28 cellular contexts compared by ENCODE assay signal in the genomic region with DNA sequence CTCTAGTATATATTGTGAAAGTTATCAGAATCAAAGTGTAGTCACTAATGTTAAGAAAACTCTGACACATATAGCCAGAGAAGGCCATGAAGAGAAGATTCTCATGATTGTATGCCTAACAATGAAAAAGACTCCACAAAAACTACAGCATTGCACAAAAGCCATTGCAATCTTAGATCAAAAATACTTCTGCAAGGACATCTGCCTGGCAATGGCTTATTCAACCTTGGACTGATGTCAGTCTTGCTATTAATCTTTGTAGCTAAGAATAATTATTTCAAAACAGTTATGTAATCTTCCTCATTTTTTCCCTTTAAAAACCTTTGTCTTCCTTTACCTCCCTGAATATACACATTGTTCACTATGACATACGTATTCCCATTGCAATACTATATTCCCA.
"Had no signal": no experiment of that assay in that cellular context is flagged by ENCODE, and none has a peak within 500 bp of the region (broad histone marks: within the 10 kb centered on the region; RNA-seq: fewer than 3 reads in every experiment).

No MANE protein-coding gene starts in this region.

- ATAC-seq: stimulated activated effector memory CD8-positive, alpha-beta T cell treated with anti-CD3 and anti-CD28 coated beads, Interleukin-12 subunit alpha, Interleukin-12 subunit beta, amount 100 ng/mL, for 72 hours; stimulated activated memory B cell treated with anti-CD40 and anti-IgM and Interleukin-4, amounts not matched to agents 10 μg/mL and 1 μg/mL and 100 μg/mL, for 72 hours; stimulated activated naive B cell treated with anti-CD40 and anti-IgM and Interleukin-4, amounts not matched to agents 10 μg/mL and 1 μg/mL and 100 μg/mL, for 72 hours; stimulated activated naive CD8-positive, alpha-beta T cell treated with anti-CD3 and anti-CD28 coated beads, Interleukin-15, amount 100 ng/mL, for 72 hours; stimulated activated naive CD8-positive, alpha-beta T cell treated with anti-CD3 and anti-CD28 coated beads, Interleukin-15, Interleukin-2, amounts not matched to agents 100 U/mL and 50 U/mL, for 24 hours; upper lobe of right lung had no signal

- H3K4me3 Mint-ChIP-seq: stimulated activated effector memory CD8-positive, alpha-beta T cell treated with anti-CD3 and anti-CD28 coated beads, Interleukin-12 subunit alpha, Interleukin-12 subunit beta, amount 100 ng/mL, for 72 hours; stimulated activated memory B cell treated with anti-CD40 and anti-IgM and Interleukin-4, amounts not matched to agents 10 μg/mL and 1 μg/mL and 100 μg/mL, for 72 hours; stimulated activated naive B cell treated with anti-CD40 and anti-IgM and Interleukin-4, amounts not matched to agents 10 μg/mL and 1 μg/mL and 100 μg/mL, for 72 hours; stimulated activated naive CD8-positive, alpha-beta T cell treated with anti-CD3 and anti-CD28 coated beads, Interleukin-15, amount 100 ng/mL, for 72 hours; stimulated activated naive CD8-positive, alpha-beta T cell treated with anti-CD3 and anti-CD28 coated beads, Interleukin-15, Interleukin-2, amounts not matched to agents 100 ng/mL and 50 ng/mL, for 24 hours; type B pancreatic cell had no signal

- H3K27me3 ChIP-seq: stomach, suprapubic skin, testis, thyroid gland, tibial artery, tibial nerve, transverse colon, upper lobe of left lung, upper lobe of right lung, uterus, vagina had no signal

- FAIRE-seq: urothelium cell line had no signal

- H3K9me3 ChIP-seq: stomach, suprapubic skin, testis, thoracic aorta, thyroid gland, tibial artery, tibial nerve, transverse colon, upper lobe of left lung, upper lobe of right lung, uterus, vagina had no signal

- H3K27ac ChIP-seq: stomach, suprapubic skin, testis, thoracic aorta, thyroid gland, tibial artery, tibial nerve, transverse colon, upper lobe of left lung, upper lobe of right lung, uterus, vagina had no signal

- H3K36me3 ChIP-seq: stomach, suprapubic skin, thoracic aorta, thyroid gland, tibial artery, tibial nerve, transverse colon, upper lobe of left lung, upper lobe of right lung, uterus, vagina had no signal

- H3K4me1 Mint-ChIP-seq: stimulated activated effector memory CD8-positive, alpha-beta T cell treated with anti-CD3 and anti-CD28 coated beads, Interleukin-12 subunit alpha, Interleukin-12 subunit beta, amount 100 ng/mL, for 72 hours; stimulated activated memory B cell treated with anti-CD40 and anti-IgM and Interleukin-4, amounts not matched to agents 10 μg/mL and 1 μg/mL and 100 μg/mL, for 72 hours; stimulated activated naive B cell treated with anti-CD40 and anti-IgM and Interleukin-4, amounts not matched to agents 10 μg/mL and 1 μg/mL and 100 μg/mL, for 72 hours; stimulated activated naive CD8-positive, alpha-beta T cell treated with anti-CD3 and anti-CD28 coated beads, Interleukin-15, amount 100 ng/mL, for 72 hours had no signal

- H3K4me1 ChIP-seq: suprapubic skin, testis, transverse colon, upper lobe of left lung, upper lobe of right lung, uterus, vagina had no signal

- H3K4me3 ChIP-seq: stomach, suprapubic skin, testis, thoracic aorta, thyroid gland, tibial artery, tibial nerve, transverse colon, upper lobe of left lung, upper lobe of right lung, uterus, vagina had no signal

- DNase-seq: stimulated activated CD4-positive, alpha-beta T cell treated with anti-CD3 and anti-CD28 coated beads, Interleukin-2, amount 100 ng/mL, for 48 hours; stimulated activated CD4-positive, alpha-beta T cell treated with anti-CD3 and anti-CD28 coated beads, Interleukin-4, amount 100 ng/mL, for 1 hour; stimulated activated CD4-positive, alpha-beta T cell treated with anti-CD3 and anti-CD28 coated beads, Interleukin-4, amount 100 ng/mL, for 24 hours; stimulated activated CD4-positive, alpha-beta T cell treated with anti-CD3 and anti-CD28 coated beads, Interleukin-4, amount 100 ng/mL, for 4 hours; stimulated activated CD8-positive, alpha-beta memory T cell treated with anti-CD3 and anti-CD28 coated beads, Interleukin-4, amount 100 ng/mL, for 48 hours; stimulated activated naive B cell treated with anti-CD40 and anti-IgM and Interleukin-4, amounts not matched to agents 10 μg/mL and 1 μg/mL and 100 μg/mL, for 72 hours; stimulated activated naive CD4-positive, alpha-beta T cell; stimulated activated naive CD4-positive, alpha-beta T cell treated with Interleukin-2 at 50 U/mL for 16 hours; stimulated activated naive CD8-positive, alpha-beta T cell treated with anti-CD3 and anti-CD28 coated beads, Interleukin-15, amount 100 ng/mL, for 72 hours; stimulated activated naive CD8-positive, alpha-beta T cell treated with anti-CD3 and anti-CD28 coated beads, Interleukin-15, Interleukin-2, amounts not matched to agents 100 U/mL and 50 U/mL, for 24 hours; stomach; substantia nigra; testis; thyroid gland; tibial artery; transverse colon; upper lobe of left lung; upper lobe of right lung; uterus had no signal

- H3K27ac Mint-ChIP-seq: stimulated activated effector memory CD8-positive, alpha-beta T cell treated with anti-CD3 and anti-CD28 coated beads, Interleukin-12 subunit alpha, Interleukin-12 subunit beta, amount 100 ng/mL, for 72 hours; stimulated activated memory B cell treated with anti-CD40 and anti-IgM and Interleukin-4, amounts not matched to agents 10 μg/mL and 1 μg/mL and 100 μg/mL, for 72 hours; stimulated activated naive B cell treated with anti-CD40 and anti-IgM and Interleukin-4, amounts not matched to agents 10 μg/mL and 1 μg/mL and 100 μg/mL, for 72 hours; stimulated activated naive CD8-positive, alpha-beta T cell treated with anti-CD3 and anti-CD28 coated beads, Interleukin-15, amount 100 ng/mL, for 72 hours; stimulated activated naive CD8-positive, alpha-beta T cell treated with anti-CD3 and anti-CD28 coated beads, Interleukin-15, Interleukin-2, amounts not matched to agents 100 ng/mL and 50 ng/mL, for 24 hours; type B pancreatic cell had no signal

- H3K9me3 Mint-ChIP-seq: stimulated activated effector memory CD8-positive, alpha-beta T cell treated with anti-CD3 and anti-CD28 coated beads, Interleukin-12 subunit alpha, Interleukin-12 subunit beta, amount 100 ng/mL, for 72 hours; stimulated activated naive CD8-positive, alpha-beta T cell treated with anti-CD3 and anti-CD28 coated beads, Interleukin-15, Interleukin-2, amounts not matched to agents 100 ng/mL and 50 ng/mL, for 24 hours had no signal

- H3K36me3 Mint-ChIP-seq: stimulated activated effector memory CD8-positive, alpha-beta T cell treated with anti-CD3 and anti-CD28 coated beads, Interleukin-12 subunit alpha, Interleukin-12 subunit beta, amount 100 ng/mL, for 72 hours; stimulated activated memory B cell treated with anti-CD40 and anti-IgM and Interleukin-4, amounts not matched to agents 10 μg/mL and 1 μg/mL and 100 μg/mL, for 72 hours; stimulated activated naive B cell treated with anti-CD40 and anti-IgM and Interleukin-4, amounts not matched to agents 10 μg/mL and 1 μg/mL and 100 μg/mL, for 72 hours; type B pancreatic cell had no signal

- H3K27me3 Mint-ChIP-seq: type B pancreatic cell had no signal
